In the genomic region with DNA sequence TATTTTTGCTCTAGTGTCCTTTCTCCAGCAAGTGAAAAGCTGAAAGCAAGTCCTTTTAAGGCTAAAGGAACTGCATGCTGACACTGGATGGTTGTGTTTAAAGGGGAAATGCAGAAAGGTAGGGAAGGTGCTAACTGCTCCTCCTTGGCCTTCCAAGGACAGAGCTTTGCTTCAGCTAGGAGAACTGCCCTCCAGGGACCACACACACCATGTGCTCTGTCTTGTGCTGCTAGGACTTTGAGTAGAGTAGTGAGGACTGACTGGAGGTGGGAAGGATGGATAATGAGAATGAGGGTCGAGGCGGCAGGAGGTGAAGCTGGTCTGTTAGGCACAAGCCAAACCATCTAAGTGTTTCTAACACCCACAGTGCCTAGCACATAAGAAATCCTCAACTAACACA, we compare ENCODE assay signal across 8 cellular contexts.
"Had no signal": no experiment of that assay in that cellular context is flagged by ENCODE, and none has a peak within 500 bp of the region (broad histone marks: within the 10 kb centered on the region; RNA-seq: fewer than 3 reads in every experiment).

No MANE protein-coding gene starts in this region.

- H3K4me3 Mint-ChIP-seq: H9, IgD-negative memory B cell had no signal

- FAIRE-seq: H54, HepG2 had no signal

- H3K27ac ChIP-seq: HL-60 had no signal

- H3K27ac Mint-ChIP-seq: H9, IgD-negative memory B cell had no signal

- ATAC-seq: HepG2 had no signal

- H3K36me3 Mint-ChIP-seq: IgD-negative memory B cell had no signal

- DNase-seq: GOT3, H9, HCEC 1CT, KBM-7 had no signal
